Comparison of ENCODE assay signal across 9 cellular contexts in the genomic region with DNA sequence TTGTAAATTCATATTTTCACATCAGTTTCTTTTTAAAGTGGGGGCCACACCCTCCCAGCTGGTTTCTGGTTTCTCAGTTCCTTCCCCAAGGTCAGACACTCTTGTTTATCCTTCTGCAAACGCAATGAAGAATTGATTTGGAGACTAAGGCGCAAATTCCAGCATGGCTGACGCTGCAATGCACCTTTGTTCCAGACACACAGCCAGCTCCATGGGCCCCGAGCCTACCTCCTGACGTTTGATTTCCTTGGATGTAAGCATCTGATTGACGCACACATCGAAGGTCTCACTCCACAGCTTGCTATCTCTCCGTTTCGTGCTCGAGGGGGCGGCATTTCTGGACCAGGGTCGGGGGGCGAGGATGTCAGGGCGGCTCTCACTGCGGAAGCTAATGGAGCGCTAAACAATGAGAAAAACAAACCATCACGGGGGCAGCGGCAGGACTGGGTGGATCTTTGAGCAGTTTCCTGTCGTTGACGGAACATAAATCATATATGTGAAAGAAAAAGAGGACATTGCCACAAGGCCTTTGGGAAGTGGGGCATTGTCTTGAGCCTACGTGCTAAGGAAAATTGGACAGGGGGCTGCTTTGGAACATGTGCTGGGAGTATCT. TPM values are rescaled to one million over a fixed set of nuclear protein-coding genes. Genes with fewer than 3 reads are reported as not detected.
A peak's percentile ranks its signal among the peaks of the same experiment; 100 is the strongest.
DNase-seq lines count a peak whose midpoint lies in the region; ATAC-seq and TF ChIP-seq lines count a peak whose summit lies in the region.
"Had no signal": no experiment of that assay in that cellular context is flagged by ENCODE, and none has a peak within 500 bp of the region (broad histone marks: within the 10 kb centered on the region; RNA-seq: fewer than 3 reads in every experiment).

No MANE protein-coding gene starts in this region.

- DNase-seq in GM12865 (ENCODE audit: low read depth) (peak; percentile 70), NCI-H69 (lab: John Stamatoyannopoulos, UW) (peak; percentile 72), ovary (peak in 3 of 5 donors; percentile 32 to 49 (median 32)), foreskin melanocyte (no peak)
- peak; percentile 29 for DNase-seq in central memory CD4-positive, alpha-beta T cell
- DNase-seq: erythroblast had no signal

- no peaks in the 10 kb centered on the region for H3K9me3 ChIP-seq in ovary

- intact Hi-C loops in ovary (cut with DNase I): no loop called here

- no peaks in the 10 kb centered on the region for H3K36me3 ChIP-seq in ovary

- TF ChIP-seq POLR2A in ovary (IDR thresholded peaks at IDR 0.05): no peak

- peaks cover 12% of the 10 kb centered on the region for H3K4me1 ChIP-seq in ovary (ENCODE audit: insufficient read depth)

- 58 to 72% (median 65%) methylated on average over 21 of the region's 21 CpGs for WGBS in ovary, 3 donors

- ATAC-seq in GM21526 (IDR thresholded peaks at IDR 0.05; ENCODE audit: low FRiP score, unreplicated experiment) (no peak), GM19467 (IDR thresholded peaks at IDR 0.05; ENCODE audit: unreplicated experiment) (no peak), HG02623 (IDR thresholded peaks at IDR 0.05; ENCODE audit: unreplicated experiment) (no peak)

- TF ChIP-seq EP300 in ovary (IDR thresholded peaks at IDR 0.05): no peak

- H3K27me3 ChIP-seq in ovary: no peaks in the 10 kb centered on the region

- TF ChIP-seq CTCF in GM12865 (IDR thresholded peaks at IDR 0.05; ENCODE audit: insufficient read depth, low read depth, low read length, missing control alignments) (no peak), ovary (IDR thresholded peaks at IDR 0.05) (no peak)

- peak overlapping the region in 1 of 2 donors; percentile 8 for H3K27ac ChIP-seq in ovary

- H3K4me3 ChIP-seq in GM12865 (ENCODE audit: low read depth, low read length) (peak overlapping the region; percentile 58), ovary (no peak overlapping the region)

RNA-seq across cellular contexts. Expression of gene ARHGEF3, which starts 46.9 kb away (rescaled TPM):
- total RNA-seq in ovary: 10 to 100 TPM; 23.5 to 48.1 (median 39.5) TPM
- polyA plus RNA-seq in ovary: 10 to 100 TPM; 23.9 to 48.2 TPM
